In the genomic region with DNA sequence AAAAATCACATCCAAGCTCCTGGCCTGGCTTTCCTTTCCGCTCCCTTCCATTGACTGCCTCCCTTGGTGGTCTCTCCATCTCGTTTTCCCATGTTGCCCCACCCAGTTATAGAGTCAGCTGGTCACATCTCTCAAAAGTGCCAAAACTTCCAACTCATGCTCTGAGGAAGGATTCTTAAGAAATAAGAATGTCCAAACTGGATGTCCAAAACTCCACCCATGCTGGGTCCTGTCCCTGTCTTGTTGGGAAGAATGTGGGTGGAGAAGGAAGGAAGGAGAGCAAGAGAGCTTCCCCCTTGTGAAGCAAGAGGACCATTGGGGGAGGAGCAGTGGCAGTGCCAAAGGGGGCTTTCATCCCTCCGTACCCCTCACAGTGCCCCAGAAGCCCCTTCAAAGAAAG, we compare ENCODE assay signal across 21 cellular contexts. TPM values are rescaled to one million over a fixed set of nuclear protein-coding genes. Genes with fewer than 3 reads are reported as not detected.
DNase-seq lines count a peak whose midpoint lies in the region; ATAC-seq and TF ChIP-seq lines count a peak whose summit lies in the region.
"Had no signal": no experiment of that assay in that cellular context is flagged by ENCODE, and none has a peak within 500 bp of the region (broad histone marks: within the 10 kb centered on the region; RNA-seq: fewer than 3 reads in every experiment).

No MANE protein-coding gene starts in this region.

- H4K20me1 ChIP-seq in mammary epithelial cell (ENCODE audit: insufficient read depth, low read length), result no peaks in the 10 kb centered on the region
- H4K20me1 ChIP-seq in smooth muscle cell (ENCODE audit: low read depth), result no peaks in the 10 kb centered on the region
- H4K20me1 ChIP-seq: BLaER1 treated with 17β-estradiol and CSF1 and Interleukin-3, amounts not matched to agents 10 nM and 100 nM had no signal

- H3K4me3 ChIP-seq in mammary epithelial cell (replicated peaks in 1 of 3; ENCODE audit: insufficient read depth in 1 of 3, low read depth in 2 of 3, low read length in 3 of 3) (no peak overlapping the region), spleen (no peak overlapping the region), smooth muscle cell (no peak overlapping the region)
- H3K4me3 ChIP-seq: BLaER1 treated with 17β-estradiol and CSF1 and Interleukin-3, amounts not matched to agents 10 nM and 100 nM; MG63 had no signal

- intact Hi-C loops in MCF 10A (cut with micrococcal nuclease), result no loop called here
- intact Hi-C loops in mammary epithelial cell (cut with micrococcal nuclease), result no loop called here
- intact Hi-C loops in spleen (cut with DNase I; ENCODE audit: low total_unique reads), result no loop called here

- BruUV-seq in MCF 10A (replicated peaks; lab: Mats Ljungman, UMichigan), result no TSS peak
- no TSS peak for BruUV-seq in mammary epithelial cell (replicated peaks; lab: Mats Ljungman, UMichigan)

- no peak for DNase-seq in MCF 10A (ENCODE audit: unreplicated experiment)
- no peak for DNase-seq in mammary epithelial cell
- peak; percentile 22 for DNase-seq in ecto neural progenitor cell (ENCODE audit: low spot score)
- peak; percentile 13 for DNase-seq in islet precursor cell
- peak; percentile 6 for DNase-seq in spleen
- no peak for DNase-seq in T-helper 17 cell
- DNase-seq in smooth muscle cell (lab: John Stamatoyannopoulos, UW; ENCODE audit: unreplicated experiment), result no peak
- DNase-seq in activated T-cell treated with anti-CD3 and anti-CD28 coated beads, Interleukin-2, amount 50 U/mL, for 1 hour, result no peak
- DNase-seq: AML-193, KBM-7, MG63, NCI-H2029 treated with DMSO at 0.1 percent for 48 hours, NCI-H2171, NCI-H226, NCI-H510A, NCI-H69, SHP77 treated with DMSO at 0.1 percent for 48 hours had no signal

- no peak for TF ChIP-seq POLR2A in spleen (IDR thresholded peaks at IDR 0.05)

- CTCF ChIA-PET in MCF 10A (lab: Yijun Ruan, JAX) (no interaction called here), mammary epithelial cell (lab: Charles Lee; ENCODE audit: low non-redundant PET) (no interaction called here)

- H3K27me3 Mint-ChIP-seq in MCF 10A (ENCODE audit: insufficient read depth, unreplicated experiment) (no peaks in the 10 kb centered on the region), T-helper 17 cell (peaks cover 31% of the 10 kb centered on the region)

- H3F3A ChIP-seq in smooth muscle cell (ENCODE audit: low read depth), result no peaks in the 10 kb centered on the region

- H3K4me1 ChIP-seq in mammary epithelial cell (ENCODE audit: insufficient read depth, low read length) (no peaks in the 10 kb centered on the region), spleen (peaks cover 0 to 9% (median 2%) of the 10 kb centered on the region in 6 donors), smooth muscle cell (ENCODE audit: low read depth) (no peaks in the 10 kb centered on the region)

- H3K4me1 Mint-ChIP-seq in MCF 10A (ENCODE audit: insufficient read depth, unreplicated experiment), result peaks cover 4% of the 10 kb centered on the region
- H3K4me1 Mint-ChIP-seq in T-helper 17 cell, result no peaks in the 10 kb centered on the region

- H3K9me3 Mint-ChIP-seq in MCF 10A (ENCODE audit: unreplicated experiment), result no peaks in the 10 kb centered on the region
- H3K9me3 Mint-ChIP-seq: CD4-positive, alpha-beta T cell had no signal

- H3K27me3 ChIP-seq in mammary epithelial cell (ENCODE audit: insufficient read depth, low read length) (no peaks in the 10 kb centered on the region), spleen (replicated peaks in 1 of 7) (peaks cover 0 to 70% (median 4%) of the 10 kb centered on the region in 7 donors), smooth muscle cell (ENCODE audit: low read depth) (no peaks in the 10 kb centered on the region)
- H3K27me3 ChIP-seq: BLaER1 treated with 17β-estradiol and CSF1 and Interleukin-3, amounts not matched to agents 10 nM and 100 nM; MG63 had no signal

- TF ChIP-seq CTCF in MCF 10A (IDR thresholded peaks at IDR 0.05; ENCODE audit: unreplicated experiment), result no peak
- no peak for TF ChIP-seq CTCF in mammary epithelial cell (conservative IDR thresholded peaks at IDR 0.05 in 1 of 2, IDR thresholded peaks at IDR 0.05 in 1 of 2; ENCODE audit: extremely low read depth in 1 of 2, insufficient read depth in 1 of 2, low read depth in 1 of 2, low read length in 2 of 2)
- TF ChIP-seq CTCF in spleen (IDR thresholded peaks at IDR 0.05 in 8 of 11, conservative IDR thresholded peaks at IDR 0.05 in 3 of 11), result no peak
- TF ChIP-seq CTCF in smooth muscle cell (IDR thresholded peaks at IDR 0.05; ENCODE audit: borderline replicate concordance, insufficient read depth, poor library complexity, severe bottlenecking), result no peak

- H3K36me3 Mint-ChIP-seq in MCF 10A (ENCODE audit: insufficient read depth, unreplicated experiment), result no peaks in the 10 kb centered on the region
- no peaks in the 10 kb centered on the region for H3K36me3 Mint-ChIP-seq in T-helper 17 cell (ENCODE audit: low read depth)

- no peak overlapping the region for H3K27ac ChIP-seq in mammary epithelial cell (ENCODE audit: insufficient read depth, low read depth, low read length)
- H3K27ac ChIP-seq in spleen, result no peak overlapping the region
- H3K27ac ChIP-seq in smooth muscle cell (ENCODE audit: low read depth), result no peak overlapping the region
- H3K27ac ChIP-seq: BLaER1 treated with 17β-estradiol and CSF1 and Interleukin-3, amounts not matched to agents 10 nM and 100 nM; RWPE1 had no signal

- H3K9me3 ChIP-seq in mammary epithelial cell (replicated peaks; ENCODE audit: insufficient read depth, low read length) (no peaks in the 10 kb centered on the region), spleen (peaks cover 0 to 12% (median 0%) of the 10 kb centered on the region in 8 donors), T-helper 17 cell (ENCODE audit: control insufficient read depth, low read length, poor library complexity, severe bottlenecking) (no peaks in the 10 kb centered on the region), smooth muscle cell (replicated peaks; ENCODE audit: low read depth) (no peaks in the 10 kb centered on the region)

- H3K4me3 Mint-ChIP-seq in MCF 10A (ENCODE audit: unreplicated experiment), result no peak overlapping the region
- no peak overlapping the region for H3K4me3 Mint-ChIP-seq in T-helper 17 cell
- H3K4me3 Mint-ChIP-seq: CD4-positive, alpha-beta T cell had no signal

- no peak overlapping the region for H3K9ac ChIP-seq in mammary epithelial cell (ENCODE audit: insufficient read depth, low read length)
- no peak overlapping the region for H3K9ac ChIP-seq in smooth muscle cell (ENCODE audit: low read depth)
- H3K9ac ChIP-seq: BLaER1 treated with 17β-estradiol and CSF1 and Interleukin-3, amounts not matched to agents 10 nM and 100 nM had no signal

- in situ Hi-C loops in mammary epithelial cell (cut with MboI; ENCODE audit: low sequenced_read_pairs in 2 of 2), result no loop called here

- dilution Hi-C loops in mammary epithelial cell (cut with HindIII; ENCODE audit: low sequenced_read_pairs), result no loop called here

- no peak for ATAC-seq in T-helper 17 cell
- ATAC-seq: HCT116 had no signal

- POLR2A ChIA-PET in MCF 10A (lab: Yijun Ruan, JAX), result interaction anchor here (0.6 to 3.2 kb wide), 4 partner anchors 10 to 396 kb away, joined by 3 to 14 read pairs (median 3); a partner anchor contains a TSS

- no peak overlapping the region for H3K4me2 ChIP-seq in mammary epithelial cell (ENCODE audit: insufficient read depth, low read depth, low read length)
- H3K4me2 ChIP-seq in smooth muscle cell, result no peak overlapping the region

- H3K79me2 ChIP-seq in mammary epithelial cell (ENCODE audit: insufficient read depth, low read length), result no peaks in the 10 kb centered on the region
- H3K79me2 ChIP-seq in smooth muscle cell (ENCODE audit: low read depth), result no peaks in the 10 kb centered on the region

- WGBS in mammary epithelial cell (ENCODE audit: low coverage, missing lambda C conversion rate), result 79% methylated on average over 3 of the region's 3 CpGs
- WGBS in spleen, 5 donors, result 77 to 91% (median 84%) methylated on average over 3 of the region's 3 CpGs
- WGBS in smooth muscle cell (ENCODE audit: low lambda C conversion rate), result 98% methylated on average over 3 of the region's 3 CpGs

- no peak overlapping the region for H2AFZ ChIP-seq in mammary epithelial cell (ENCODE audit: low read depth, low read length)
- H2AFZ ChIP-seq in smooth muscle cell (ENCODE audit: low read depth), result no peak overlapping the region

- H3K36me3 ChIP-seq in mammary epithelial cell (ENCODE audit: insufficient read depth, low read length) (no peaks in the 10 kb centered on the region), spleen (no peaks in the 10 kb centered on the region), smooth muscle cell (ENCODE audit: low read depth) (no peaks in the 10 kb centered on the region)
- H3K36me3 ChIP-seq: BLaER1 treated with 17β-estradiol and CSF1 and Interleukin-3, amounts not matched to agents 10 nM and 100 nM; MG63 had no signal

- H3K27ac Mint-ChIP-seq in MCF 10A (ENCODE audit: low read depth, unreplicated experiment) (peak overlapping the region; percentile 54), T-helper 17 cell (no peak overlapping the region)
- H3K27ac Mint-ChIP-seq: CD4-positive, alpha-beta T cell had no signal

RNA-seq across cellular contexts. Expression of a gene that starts 44.6 kb away (rescaled TPM):
- total RNA-seq in MCF 10A (2022) (5.3 and 9.2 TPM in 2 replicates), mammary epithelial cell (10 to 100 TPM in 1 of 2 donors, 1 to 10 TPM in 1; 5.2 to 11.6 TPM), spleen (10 to 100 TPM; 22.1 to 36.3 (median 32.1) TPM), T-helper 17 cell (10 to 100 TPM; 43.8 to 49.1 TPM), smooth muscle cell (1.5 and 1.7 TPM in 2 replicates)
- polyA plus RNA-seq in mammary epithelial cell (9.3 TPM), spleen (10 to 100 TPM; 17.3 to 18.8 (median 18.0) TPM), smooth muscle cell (1.8 and 2.7 TPM in 2 replicates)
- 9.1 TPM for polyA minus RNA-seq in mammary epithelial cell

Comparison
In these comparisons a context has a peak if more than half of its experiments do, and no peak if none do; other contexts are left out.
1. DNase-seq: peak in ecto neural progenitor cell (single experiment), islet precursor cell (single experiment) and spleen (single experiment); none in MCF 10A (single experiment), mammary epithelial cell (single experiment), T-helper 17 cell (0 of 3), smooth muscle cell (single experiment) and activated T-cell treated with anti-CD3 and anti-CD28 coated beads, Interleukin-2, amount 50 U/mL, for 1 hour (single experiment).